ENCODE assay signal across 1 cellular context in the genomic region with DNA sequence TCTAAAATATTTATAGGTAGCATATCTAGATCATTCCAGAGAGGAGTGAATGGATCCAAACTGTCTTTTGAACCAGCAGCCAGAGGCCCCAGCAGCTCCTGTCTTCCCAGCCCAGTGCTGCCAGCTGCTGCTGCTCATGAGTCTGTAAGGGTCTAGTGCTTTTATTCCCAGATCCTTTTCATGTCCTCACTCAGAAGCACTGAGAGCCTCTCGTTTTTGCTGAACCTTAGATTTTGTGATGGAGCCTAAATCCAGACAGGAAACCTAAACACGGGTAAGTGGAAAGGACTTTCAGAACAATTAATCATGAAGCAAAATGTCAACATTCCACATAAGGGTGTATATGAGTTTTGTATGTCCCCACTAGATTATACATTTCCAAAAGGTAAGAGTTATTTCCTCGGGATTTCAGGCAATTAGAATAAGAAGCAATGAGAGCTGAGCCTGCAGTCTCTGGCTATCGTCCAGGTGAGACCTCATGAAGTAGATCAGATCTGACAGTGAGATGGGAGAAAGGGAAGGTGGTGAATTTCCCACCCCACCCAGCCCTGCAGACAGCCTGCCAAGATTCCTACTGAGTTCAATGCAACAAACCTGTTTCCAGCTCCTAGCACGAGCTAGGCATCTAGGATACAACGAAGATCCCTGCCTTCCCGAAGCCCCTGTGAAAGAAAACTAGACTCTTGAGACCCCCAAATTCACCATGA.
TF ChIP-seq lines count a peak whose summit lies in the region.

No MANE protein-coding gene starts in this region.

TF ChIP-seq in GM23338, 12 proteins besides CTCF, POLR2A, EP300 and RAD21 (continued from another document):
- TF ChIP-seq, protein P1, sequence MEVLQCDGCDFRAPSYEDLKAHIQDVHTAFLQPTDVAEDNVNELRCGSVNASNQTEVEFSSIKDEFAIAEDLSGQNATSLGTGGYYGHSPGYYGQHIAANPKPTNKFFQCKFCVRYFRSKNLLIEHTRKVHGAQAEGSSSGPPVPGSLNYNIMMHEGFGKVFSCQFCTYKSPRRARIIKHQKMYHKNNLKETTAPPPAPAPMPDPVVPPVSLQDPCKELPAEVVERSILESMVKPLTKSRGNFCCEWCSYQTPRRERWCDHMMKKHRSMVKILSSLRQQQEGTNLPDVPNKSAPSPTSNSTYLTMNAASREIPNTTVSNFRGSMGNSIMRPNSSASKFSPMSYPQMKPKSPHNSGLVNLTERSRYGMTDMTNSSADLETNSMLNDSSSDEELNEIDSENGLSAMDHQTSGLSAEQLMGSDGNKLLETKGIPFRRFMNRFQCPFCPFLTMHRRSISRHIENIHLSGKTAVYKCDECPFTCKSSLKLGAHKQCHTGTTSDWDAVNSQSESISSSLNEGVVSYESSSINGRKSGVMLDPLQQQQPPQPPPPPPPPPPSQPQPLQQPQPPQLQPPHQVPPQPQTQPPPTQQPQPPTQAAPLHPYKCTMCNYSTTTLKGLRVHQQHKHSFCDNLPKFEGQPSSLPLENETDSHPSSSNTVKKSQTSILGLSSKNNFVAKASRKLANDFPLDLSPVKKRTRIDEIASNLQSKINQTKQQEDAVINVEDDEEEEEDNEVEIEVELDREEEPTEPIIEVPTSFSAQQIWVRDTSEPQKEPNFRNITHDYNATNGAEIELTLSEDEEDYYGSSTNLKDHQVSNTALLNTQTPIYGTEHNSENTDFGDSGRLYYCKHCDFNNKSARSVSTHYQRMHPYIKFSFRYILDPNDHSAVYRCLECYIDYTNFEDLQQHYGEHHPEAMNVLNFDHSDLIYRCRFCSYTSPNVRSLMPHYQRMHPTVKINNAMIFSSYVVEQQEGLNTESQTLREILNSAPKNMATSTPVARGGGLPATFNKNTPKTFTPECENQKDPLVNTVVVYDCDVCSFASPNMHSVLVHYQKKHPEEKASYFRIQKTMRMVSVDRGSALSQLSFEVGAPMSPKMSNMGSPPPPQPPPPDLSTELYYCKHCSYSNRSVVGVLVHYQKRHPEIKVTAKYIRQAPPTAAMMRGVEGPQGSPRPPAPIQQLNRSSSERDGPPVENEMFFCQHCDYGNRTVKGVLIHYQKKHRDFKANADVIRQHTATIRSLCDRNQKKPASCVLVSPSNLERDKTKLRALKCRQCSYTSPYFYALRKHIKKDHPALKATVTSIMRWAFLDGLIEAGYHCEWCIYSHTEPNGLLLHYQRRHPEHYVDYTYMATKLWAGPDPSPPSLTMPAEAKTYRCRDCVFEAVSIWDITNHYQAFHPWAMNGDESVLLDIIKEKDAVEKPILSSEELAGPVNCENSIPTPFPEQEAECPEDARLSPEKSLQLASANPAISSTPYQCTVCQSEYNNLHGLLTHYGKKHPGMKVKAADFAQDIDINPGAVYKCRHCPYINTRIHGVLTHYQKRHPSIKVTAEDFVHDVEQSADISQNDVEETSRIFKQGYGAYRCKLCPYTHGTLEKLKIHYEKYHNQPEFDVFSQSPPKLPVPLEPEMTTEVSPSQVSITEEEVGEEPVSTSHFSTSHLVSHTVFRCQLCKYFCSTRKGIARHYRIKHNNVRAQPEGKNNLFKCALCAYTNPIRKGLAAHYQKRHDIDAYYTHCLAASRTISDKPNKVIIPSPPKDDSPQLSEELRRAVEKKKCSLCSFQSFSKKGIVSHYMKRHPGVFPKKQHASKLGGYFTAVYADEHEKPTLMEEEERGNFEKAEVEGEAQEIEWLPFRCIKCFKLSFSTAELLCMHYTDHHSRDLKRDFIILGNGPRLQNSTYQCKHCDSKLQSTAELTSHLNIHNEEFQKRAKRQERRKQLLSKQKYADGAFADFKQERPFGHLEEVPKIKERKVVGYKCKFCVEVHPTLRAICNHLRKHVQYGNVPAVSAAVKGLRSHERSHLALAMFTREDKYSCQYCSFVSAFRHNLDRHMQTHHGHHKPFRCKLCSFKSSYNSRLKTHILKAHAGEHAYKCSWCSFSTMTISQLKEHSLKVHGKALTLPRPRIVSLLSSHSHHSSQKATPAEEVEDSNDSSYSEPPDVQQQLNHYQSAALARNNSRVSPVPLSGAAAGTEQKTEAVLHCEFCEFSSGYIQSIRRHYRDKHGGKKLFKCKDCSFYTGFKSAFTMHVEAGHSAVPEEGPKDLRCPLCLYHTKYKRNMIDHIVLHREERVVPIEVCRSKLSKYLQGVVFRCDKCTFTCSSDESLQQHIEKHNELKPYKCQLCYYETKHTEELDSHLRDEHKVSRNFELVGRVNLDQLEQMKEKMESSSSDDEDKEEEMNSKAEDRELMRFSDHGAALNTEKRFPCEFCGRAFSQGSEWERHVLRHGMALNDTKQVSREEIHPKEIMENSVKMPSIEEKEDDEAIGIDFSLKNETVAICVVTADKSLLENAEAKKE (CRISPR knock-in tag; IDR thresholded peaks at IDR 0.05), result no peak
- TF ChIP-seq, protein P2, sequence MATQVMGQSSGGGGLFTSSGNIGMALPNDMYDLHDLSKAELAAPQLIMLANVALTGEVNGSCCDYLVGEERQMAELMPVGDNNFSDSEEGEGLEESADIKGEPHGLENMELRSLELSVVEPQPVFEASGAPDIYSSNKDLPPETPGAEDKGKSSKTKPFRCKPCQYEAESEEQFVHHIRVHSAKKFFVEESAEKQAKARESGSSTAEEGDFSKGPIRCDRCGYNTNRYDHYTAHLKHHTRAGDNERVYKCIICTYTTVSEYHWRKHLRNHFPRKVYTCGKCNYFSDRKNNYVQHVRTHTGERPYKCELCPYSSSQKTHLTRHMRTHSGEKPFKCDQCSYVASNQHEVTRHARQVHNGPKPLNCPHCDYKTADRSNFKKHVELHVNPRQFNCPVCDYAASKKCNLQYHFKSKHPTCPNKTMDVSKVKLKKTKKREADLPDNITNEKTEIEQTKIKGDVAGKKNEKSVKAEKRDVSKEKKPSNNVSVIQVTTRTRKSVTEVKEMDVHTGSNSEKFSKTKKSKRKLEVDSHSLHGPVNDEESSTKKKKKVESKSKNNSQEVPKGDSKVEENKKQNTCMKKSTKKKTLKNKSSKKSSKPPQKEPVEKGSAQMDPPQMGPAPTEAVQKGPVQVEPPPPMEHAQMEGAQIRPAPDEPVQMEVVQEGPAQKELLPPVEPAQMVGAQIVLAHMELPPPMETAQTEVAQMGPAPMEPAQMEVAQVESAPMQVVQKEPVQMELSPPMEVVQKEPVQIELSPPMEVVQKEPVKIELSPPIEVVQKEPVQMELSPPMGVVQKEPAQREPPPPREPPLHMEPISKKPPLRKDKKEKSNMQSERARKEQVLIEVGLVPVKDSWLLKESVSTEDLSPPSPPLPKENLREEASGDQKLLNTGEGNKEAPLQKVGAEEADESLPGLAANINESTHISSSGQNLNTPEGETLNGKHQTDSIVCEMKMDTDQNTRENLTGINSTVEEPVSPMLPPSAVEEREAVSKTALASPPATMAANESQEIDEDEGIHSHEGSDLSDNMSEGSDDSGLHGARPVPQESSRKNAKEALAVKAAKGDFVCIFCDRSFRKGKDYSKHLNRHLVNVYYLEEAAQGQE (IDR thresholded peaks at IDR 0.05; ENCODE audit: unreplicated experiment), result no peak
- no peak for TF ChIP-seq POLR2AphosphoS5 (IDR thresholded peaks at IDR 0.05; ENCODE audit: low read depth)
- no peak for TF ChIP-seq ZNF114 (CRISPR knock-in tag; IDR thresholded peaks at IDR 0.05)
TF ChIP-seq in GM23338: peak in this region for 0.
